In the genomic region with DNA sequence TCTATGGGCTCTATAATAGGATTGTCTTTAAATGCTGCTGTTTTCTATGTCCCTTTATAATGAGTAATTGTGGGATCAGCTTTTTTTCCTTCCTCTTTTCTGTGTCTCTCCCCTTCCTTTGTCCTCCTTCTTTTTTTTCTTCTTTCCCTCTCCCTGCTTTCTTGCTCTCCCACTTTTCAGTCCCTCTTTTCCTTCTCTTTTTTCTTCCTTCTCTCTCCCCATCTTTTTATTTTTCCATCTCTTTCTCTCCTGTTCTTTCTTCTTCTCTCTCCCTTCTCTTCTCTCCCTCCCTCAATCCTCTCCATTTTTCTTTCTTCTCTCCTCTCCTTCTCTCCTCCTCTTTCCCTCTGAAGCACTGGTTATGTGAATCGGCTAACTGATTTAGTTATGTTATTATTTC, we compare ENCODE assay signal across 4 cellular contexts.
"Had no signal": no experiment of that assay in that cellular context is flagged by ENCODE, and none has a peak within 500 bp of the region (broad histone marks: within the 10 kb centered on the region; RNA-seq: fewer than 3 reads in every experiment).

No MANE protein-coding gene starts in this region.

- H3K4me1 Mint-ChIP-seq: GM23338 had no signal

- H3K27ac Mint-ChIP-seq: GM23338 had no signal

- H3K9me3 Mint-ChIP-seq: GM23338 had no signal

- DNase-seq: IMR-90, KBM-7 had no signal

- H3K9me3 ChIP-seq: HAP-1 had no signal

- H3K36me3 ChIP-seq: HAP-1 had no signal

- H3K4me1 ChIP-seq: HAP-1 had no signal

- H3K4me3 ChIP-seq: GM23338, HAP-1 had no signal

- H3K4me3 Mint-ChIP-seq: GM23338 had no signal
